In the genomic region with DNA sequence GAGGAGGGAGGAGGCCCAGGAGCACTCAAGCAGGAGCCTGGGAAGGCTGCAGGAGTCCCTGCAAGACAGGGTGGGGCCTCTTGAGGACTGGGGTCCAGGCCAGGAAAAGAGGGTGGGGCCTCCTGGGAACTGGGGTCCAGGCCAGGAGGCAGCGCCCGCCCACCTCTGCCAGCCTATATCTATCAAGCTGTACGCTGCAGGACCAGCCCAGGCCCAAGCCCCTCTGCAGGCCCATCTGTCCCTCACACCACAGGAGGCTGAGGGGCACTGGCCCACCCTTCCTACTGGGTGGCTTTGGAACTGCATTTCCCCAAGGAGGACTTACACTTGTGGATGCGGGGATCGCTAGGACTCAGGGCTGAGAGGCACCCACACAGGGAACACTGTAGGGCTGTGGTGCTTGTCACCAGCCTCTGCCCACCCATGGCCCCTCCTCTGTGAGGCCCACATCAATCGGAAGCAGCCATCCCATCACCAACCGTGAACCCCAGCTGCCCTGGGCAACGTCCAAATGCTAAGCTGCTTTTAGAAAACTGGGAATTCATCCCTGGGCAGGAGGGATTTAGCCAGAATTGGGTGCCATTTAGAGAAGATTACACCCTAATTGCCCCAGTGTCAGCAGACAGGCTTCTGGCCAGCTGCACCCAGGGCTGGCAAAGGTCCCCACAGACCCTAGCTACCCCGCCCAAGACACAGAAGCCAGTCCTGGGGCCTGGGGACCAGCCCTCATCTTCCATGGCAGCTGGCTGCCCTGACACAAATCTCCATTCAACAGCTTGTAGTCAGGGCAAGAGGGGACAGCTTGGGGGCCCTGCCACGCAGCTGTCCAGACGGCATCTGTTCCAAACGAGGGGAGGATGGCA, we compare ENCODE assay signal across 12 cellular contexts. TPM values are rescaled to one million over a fixed set of nuclear protein-coding genes. Genes with fewer than 3 reads are reported as not detected.
DNase-seq lines count a peak whose midpoint lies in the region; ATAC-seq and TF ChIP-seq lines count a peak whose summit lies in the region.
"Had no signal": no experiment of that assay in that cellular context is flagged by ENCODE, and none has a peak within 500 bp of the region (broad histone marks: within the 10 kb centered on the region; RNA-seq: fewer than 3 reads in every experiment).

No MANE protein-coding gene starts in this region.

- H3K4me3 ChIP-seq in AG10803 (ENCODE audit: low read length), result no peak overlapping the region
- no peak overlapping the region for H3K4me3 ChIP-seq in gastroesophageal sphincter

- H3K36me3 ChIP-seq in gastroesophageal sphincter, result no peaks in the 10 kb centered on the region

- H3K9me3 ChIP-seq in gastroesophageal sphincter, result no peaks in the 10 kb centered on the region

- DNase-seq in AG10803 (ENCODE audit: low read depth) (no peak), NCI-H524 treated with DMSO at 0.1 percent for 48 hours (lab: John Stamatoyannopoulos, UW) (peak; percentile 98), nucleus accumbens (lab: John Stamatoyannopoulos, UW) (peak in 50 of 56 donors; percentile 14 to 92 (median 73))
- no peak for DNase-seq in activated CD4-positive, CD25-positive, alpha-beta regulatory T cell treated with anti-CD3 and anti-CD28 coated beads, Interleukin-2, amount 50 U/mL, for 72 hours
- DNase-seq: GDM1; GOT3; NK-92 treated with Interleukin-12 subunit alpha and Interleukin-12 subunit beta, amount 100 ng/mL, for 24 hours; stimulated activated CD4-positive, alpha-beta T cell treated with anti-CD3 and anti-CD28 coated beads, Interleukin-2, amount 100 ng/mL, for 24 hours had no signal

- peak overlapping the region in 2 of 4 donors; percentile 9 to 39 for H3K27ac ChIP-seq in gastroesophageal sphincter

- TF ChIP-seq EP300 in gastroesophageal sphincter (IDR thresholded peaks at IDR 0.05), result no peak

- TF ChIP-seq CTCF in AG10803 (conservative IDR thresholded peaks at IDR 0.05; ENCODE audit: low read length), result 0 out of 2 replicates have a peak, but pooled peaks have one; percentile 4
- no peak for TF ChIP-seq CTCF in gastroesophageal sphincter (IDR thresholded peaks at IDR 0.05)

- H3K4me1 ChIP-seq in gastroesophageal sphincter, result peaks cover 0 to 69% (median 40%) of the 10 kb centered on the region in 3 donors

- ATAC-seq in gastroesophageal sphincter (peak; percentile 23), HG02870 (IDR thresholded peaks at IDR 0.05; ENCODE audit: unreplicated experiment) (no peak), GM21717 (IDR thresholded peaks at IDR 0.05; ENCODE audit: unreplicated experiment) (no peak), GM21390 (IDR thresholded peaks at IDR 0.05; ENCODE audit: unreplicated experiment) (no peak)

- no peaks in the 10 kb centered on the region for H3K27me3 ChIP-seq in gastroesophageal sphincter

- WGBS in gastroesophageal sphincter (ENCODE audit: low coverage in 1 of 2), 2 donors, result 20% methylated on average over 1 of the region's 12 CpGs; no CpG with 5 or more reads in 1 of the 2 donors

- TF ChIP-seq POLR2A in gastroesophageal sphincter (IDR thresholded peaks at IDR 0.05), result no peak

RNA-seq across cellular contexts. Expression of a gene that starts 15.3 kb away (rescaled TPM):
- 10 to 100 TPM; 42.3 to 75.3 (median 51.8) TPM for total RNA-seq in gastroesophageal sphincter

Comparison
In these comparisons a context has a peak if more than half of its experiments do, and no peak if none do; other contexts are left out.
1. DNase-seq: peak in NCI-H524 treated with DMSO at 0.1 percent for 48 hours (single experiment) and nucleus accumbens (50 of 56); none in AG10803 (single experiment) and activated CD4-positive, CD25-positive, alpha-beta regulatory T cell treated with anti-CD3 and anti-CD28 coated beads, Interleukin-2, amount 50 U/mL, for 72 hours (single experiment).